19 cellular contexts compared by ENCODE assay signal in the genomic region with DNA sequence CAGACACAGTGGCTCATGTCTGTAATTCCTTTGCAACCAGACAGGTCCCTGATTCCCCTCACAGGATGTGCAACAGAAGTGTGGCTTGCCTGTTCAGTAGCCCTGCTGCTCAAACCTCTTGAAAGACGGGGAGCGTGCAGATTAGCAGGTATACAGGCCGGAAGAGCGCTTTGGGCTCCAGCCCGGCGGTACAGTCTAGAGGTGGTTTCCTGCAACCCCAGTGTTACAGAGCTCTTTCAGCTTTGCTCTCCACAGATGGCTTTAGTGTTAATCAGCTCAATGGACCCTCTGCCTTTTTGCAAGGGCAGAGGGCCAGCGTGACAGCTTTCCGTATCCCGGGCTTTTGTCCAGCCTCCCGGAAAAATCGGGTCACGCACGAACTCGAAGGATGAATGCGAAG.
DNase-seq lines count a peak whose midpoint lies in the region; ATAC-seq and TF ChIP-seq lines count a peak whose summit lies in the region.
"Had no signal": no experiment of that assay in that cellular context is flagged by ENCODE, and none has a peak within 500 bp of the region (broad histone marks: within the 10 kb centered on the region; RNA-seq: fewer than 3 reads in every experiment).

No MANE protein-coding gene starts in this region.

- H3K36me3 ChIP-seq in GM23338 (ENCODE audit: insufficient read depth) (no peaks in the 10 kb centered on the region; the same call in 1 of the 2 replicates), smooth muscle cell (ENCODE audit: low read depth) (no peaks in the 10 kb centered on the region), prostate gland (no peaks in the 10 kb centered on the region)
- H3K36me3 ChIP-seq: gastrocnemius medialis had no signal

- H3K9ac ChIP-seq in smooth muscle cell (ENCODE audit: low read depth), result no peak overlapping the region

- H3K4me2 ChIP-seq in GM23338 (no peak overlapping the region), smooth muscle cell (peak overlapping the region; percentile 57)

- no peak for TF ChIP-seq POLR2A in prostate gland (IDR thresholded peaks at IDR 0.05)

- H3F3A ChIP-seq in GM23338 (replicated peaks; ENCODE audit: low read depth) (no peaks in the 10 kb centered on the region), smooth muscle cell (ENCODE audit: low read depth) (no peaks in the 10 kb centered on the region)

- H4K20me1 ChIP-seq in GM23338 (replicated peaks; ENCODE audit: insufficient read depth) (no peaks in the 10 kb centered on the region), smooth muscle cell (ENCODE audit: low read depth) (no peaks in the 10 kb centered on the region)

- H3K9me3 Mint-ChIP-seq in GM23338, result no peaks in the 10 kb centered on the region; the same call in 2 of the 3 replicates
- H3K9me3 Mint-ChIP-seq: CD8-positive, alpha-beta T cell; central memory CD8-positive, alpha-beta T cell; natural killer cell treated with Interleukin-12 subunit alpha and Interleukin-12 subunit beta and Interleukin-15 and Interleukin-18, amount 100 ng/mL, for 72 hours had no signal

- intact Hi-C loops in prostate gland (cut with DNase I), result no loop called here

- no peak for ATAC-seq in GM23338
- ATAC-seq: CD8-positive, alpha-beta T cell; gastrocnemius medialis; natural killer cell treated with Interleukin-12 subunit alpha and Interleukin-12 subunit beta and Interleukin-15 and Interleukin-18, amount 100 ng/mL, for 72 hours; Panc1 had no signal

- peak overlapping the region; percentile 87 for H2AFZ ChIP-seq in GM23338
- H2AFZ ChIP-seq in smooth muscle cell (ENCODE audit: low read depth), result no peak overlapping the region

- no peak overlapping the region for H3K4me3 Mint-ChIP-seq in GM23338
- H3K4me3 Mint-ChIP-seq: CD8-positive, alpha-beta T cell; central memory CD8-positive, alpha-beta T cell; natural killer cell treated with Interleukin-12 subunit alpha and Interleukin-12 subunit beta and Interleukin-15 and Interleukin-18, amount 100 ng/mL, for 72 hours had no signal

- H3K9me2 ChIP-seq in GM23338 (ENCODE audit: insufficient read depth), result peaks cover 15% of the 10 kb centered on the region; the same call in 1 of the 2 replicates

- no peak overlapping the region for H3K4me3 ChIP-seq in GM23338
- no peak overlapping the region for H3K4me3 ChIP-seq in smooth muscle cell
- no peak overlapping the region for H3K4me3 ChIP-seq in prostate gland
- H3K4me3 ChIP-seq: gastrocnemius medialis, lung, testis had no signal

- no peaks in the 10 kb centered on the region for H3K4me1 Mint-ChIP-seq in GM23338
- H3K4me1 Mint-ChIP-seq: central memory CD8-positive, alpha-beta T cell had no signal

- H3K27ac Mint-ChIP-seq in GM23338, result no peak overlapping the region
- H3K27ac Mint-ChIP-seq: CD8-positive, alpha-beta T cell; natural killer cell treated with Interleukin-12 subunit alpha and Interleukin-12 subunit beta and Interleukin-15 and Interleukin-18, amount 100 ng/mL, for 72 hours had no signal

- no peak for TF ChIP-seq CTCF in GM23338 (conservative IDR thresholded peaks at IDR 0.05; ENCODE audit: low read depth in 2 of 2)
- TF ChIP-seq CTCF in smooth muscle cell (IDR thresholded peaks at IDR 0.05; ENCODE audit: borderline replicate concordance, insufficient read depth, poor library complexity, severe bottlenecking), result no peak
- no peak for TF ChIP-seq CTCF in prostate gland (IDR thresholded peaks at IDR 0.05)

- H3K27ac ChIP-seq in GM23338 (ENCODE audit: low read depth) (no peak overlapping the region), smooth muscle cell (ENCODE audit: low read depth) (no peak overlapping the region), prostate gland (no peak overlapping the region)
- H3K27ac ChIP-seq: gastrocnemius medialis, testis had no signal

- H3K79me2 ChIP-seq in GM23338 (replicated peaks; ENCODE audit: insufficient read depth), result no peaks in the 10 kb centered on the region
- no peaks in the 10 kb centered on the region for H3K79me2 ChIP-seq in smooth muscle cell (ENCODE audit: low read depth)

- peaks cover 4% of the 10 kb centered on the region; the same call in 1 of the 2 replicates for H3K4me1 ChIP-seq in GM23338 (ENCODE audit: insufficient read depth)
- no peaks in the 10 kb centered on the region for H3K4me1 ChIP-seq in smooth muscle cell (ENCODE audit: low read depth)
- no peaks in the 10 kb centered on the region for H3K4me1 ChIP-seq in prostate gland (replicated peaks)
- H3K4me1 ChIP-seq: gastrocnemius medialis, testis had no signal

- no peaks in the 10 kb centered on the region for H3K36me3 Mint-ChIP-seq in GM23338 (ENCODE audit: low read depth)
- H3K36me3 Mint-ChIP-seq: CD8-positive, alpha-beta T cell; natural killer cell treated with Interleukin-12 subunit alpha and Interleukin-12 subunit beta and Interleukin-15 and Interleukin-18, amount 100 ng/mL, for 72 hours had no signal

- 78% methylated on average over 15 of the region's 15 CpGs for WGBS in smooth muscle cell (ENCODE audit: low lambda C conversion rate)
- WGBS in prostate gland, result 93% methylated on average over 15 of the region's 15 CpGs

- H3K27me3 Mint-ChIP-seq in GM23338 (ENCODE audit: insufficient read depth, low read depth, poor library complexity), result no peaks in the 10 kb centered on the region

- H3K9me3 ChIP-seq in smooth muscle cell (replicated peaks; ENCODE audit: low read depth), result no peaks in the 10 kb centered on the region
- H3K9me3 ChIP-seq in prostate gland, result no peaks in the 10 kb centered on the region
- H3K9me3 ChIP-seq: gastrocnemius medialis, testis had no signal

- H3K27me3 ChIP-seq in GM23338 (ENCODE audit: insufficient read depth) (no peaks in the 10 kb centered on the region), smooth muscle cell (ENCODE audit: low read depth) (no peaks in the 10 kb centered on the region), prostate gland (replicated peaks; ENCODE audit: insufficient read depth) (no peaks in the 10 kb centered on the region)
- H3K27me3 ChIP-seq: gastrocnemius medialis, testis had no signal

- peak; percentile 3 for DNase-seq in activated CD4-positive, alpha-beta T cell treated with anti-CD3 and anti-CD28 coated beads for 48 hours
- DNase-seq in activated CD4-positive, alpha-beta T cell treated with anti-CD3 and anti-CD28 coated beads, Interleukin-2, amount 50 U/mL, for 4 hours, result no peak
- DNase-seq in GM23338 (ENCODE audit: low spot score) (no peak), NCI-H82 (lab: John Stamatoyannopoulos, UW) (peak; percentile 82), smooth muscle cell (lab: John Stamatoyannopoulos, UW; ENCODE audit: unreplicated experiment) (no peak), NCI-H69 (lab: John Stamatoyannopoulos, UW) (no peak), prostate gland (ENCODE audit: low spot score) (no peak), GF-D8 (lab: John Stamatoyannopoulos, UW) (no peak)
- DNase-seq: activated T-cell treated with anti-CD3 and anti-CD28 coated beads for 4 hours; CD8-positive, alpha-beta T cell; gastrocnemius medialis; Kasumi-1; NCI-H1417 treated with DMSO at 0.1 percent for 48 hours; NCI-H526; testis had no signal

TF ChIP-seq in GM23338, 12 proteins besides CTCF, POLR2A, EP300 and RAD21 (continues in another document):
- TF ChIP-seq ZNF331 (CRISPR knock-in tag; IDR thresholded peaks at IDR 0.05; ENCODE audit: low read depth) (no peak), REST (IDR thresholded peaks at IDR 0.05; ENCODE audit: unreplicated experiment) (no peak)

Comparison
In these comparisons a context has a peak if more than half of its experiments do, and no peak if none do; other contexts are left out.
1. DNase-seq: peak in activated CD4-positive, alpha-beta T cell treated with anti-CD3 and anti-CD28 coated beads for 48 hours (single experiment) and NCI-H82 (single experiment); none in activated CD4-positive, alpha-beta T cell treated with anti-CD3 and anti-CD28 coated beads, Interleukin-2, amount 50 U/mL, for 4 hours (0 of 2), GM23338 (single experiment), smooth muscle cell (single experiment), NCI-H69 (single experiment), prostate gland (single experiment) and GF-D8 (single experiment).